Comparison of ENCODE assay signal across 1 cellular context in the genomic region with DNA sequence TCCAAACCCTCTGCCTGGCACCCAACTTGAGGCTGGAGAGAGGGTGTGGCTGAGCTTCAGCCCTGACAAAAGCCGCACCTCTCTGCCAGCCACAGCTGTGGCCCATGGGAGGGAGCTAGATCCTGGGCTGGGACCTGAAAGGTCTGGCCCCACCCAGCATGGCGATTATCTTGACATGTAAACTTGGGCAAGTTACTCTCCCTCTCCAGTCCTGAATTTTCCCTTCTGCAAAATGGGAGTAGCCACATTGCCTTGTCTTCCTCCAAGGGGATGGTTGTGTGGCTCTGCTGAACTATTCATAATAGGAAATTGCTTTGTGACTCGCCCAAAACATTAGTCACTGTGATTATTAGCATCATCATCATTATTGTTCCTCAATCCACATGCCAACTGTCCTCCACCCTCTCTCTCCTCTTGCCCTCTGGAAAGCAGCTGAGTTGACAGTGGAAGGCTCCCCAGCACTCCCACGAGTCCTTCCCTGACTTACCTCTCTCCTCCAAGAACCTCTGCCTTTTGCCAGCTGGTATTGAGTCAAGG.
TF ChIP-seq lines count a peak whose summit lies in the region.

No MANE protein-coding gene starts in this region.

TF ChIP-seq in GM23338, 12 proteins besides CTCF, POLR2A, EP300 and RAD21 (continued from another document):
- TF ChIP-seq, protein P1, sequence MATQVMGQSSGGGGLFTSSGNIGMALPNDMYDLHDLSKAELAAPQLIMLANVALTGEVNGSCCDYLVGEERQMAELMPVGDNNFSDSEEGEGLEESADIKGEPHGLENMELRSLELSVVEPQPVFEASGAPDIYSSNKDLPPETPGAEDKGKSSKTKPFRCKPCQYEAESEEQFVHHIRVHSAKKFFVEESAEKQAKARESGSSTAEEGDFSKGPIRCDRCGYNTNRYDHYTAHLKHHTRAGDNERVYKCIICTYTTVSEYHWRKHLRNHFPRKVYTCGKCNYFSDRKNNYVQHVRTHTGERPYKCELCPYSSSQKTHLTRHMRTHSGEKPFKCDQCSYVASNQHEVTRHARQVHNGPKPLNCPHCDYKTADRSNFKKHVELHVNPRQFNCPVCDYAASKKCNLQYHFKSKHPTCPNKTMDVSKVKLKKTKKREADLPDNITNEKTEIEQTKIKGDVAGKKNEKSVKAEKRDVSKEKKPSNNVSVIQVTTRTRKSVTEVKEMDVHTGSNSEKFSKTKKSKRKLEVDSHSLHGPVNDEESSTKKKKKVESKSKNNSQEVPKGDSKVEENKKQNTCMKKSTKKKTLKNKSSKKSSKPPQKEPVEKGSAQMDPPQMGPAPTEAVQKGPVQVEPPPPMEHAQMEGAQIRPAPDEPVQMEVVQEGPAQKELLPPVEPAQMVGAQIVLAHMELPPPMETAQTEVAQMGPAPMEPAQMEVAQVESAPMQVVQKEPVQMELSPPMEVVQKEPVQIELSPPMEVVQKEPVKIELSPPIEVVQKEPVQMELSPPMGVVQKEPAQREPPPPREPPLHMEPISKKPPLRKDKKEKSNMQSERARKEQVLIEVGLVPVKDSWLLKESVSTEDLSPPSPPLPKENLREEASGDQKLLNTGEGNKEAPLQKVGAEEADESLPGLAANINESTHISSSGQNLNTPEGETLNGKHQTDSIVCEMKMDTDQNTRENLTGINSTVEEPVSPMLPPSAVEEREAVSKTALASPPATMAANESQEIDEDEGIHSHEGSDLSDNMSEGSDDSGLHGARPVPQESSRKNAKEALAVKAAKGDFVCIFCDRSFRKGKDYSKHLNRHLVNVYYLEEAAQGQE (IDR thresholded peaks at IDR 0.05; ENCODE audit: unreplicated experiment): no peak
- TF ChIP-seq EZH2phosphoT487 (IDR thresholded peaks at IDR 0.05; ENCODE audit: unreplicated experiment) (no peak), ZNF331 (CRISPR knock-in tag; IDR thresholded peaks at IDR 0.05; ENCODE audit: low read depth) (no peak), JUNB (IDR thresholded peaks at IDR 0.05; ENCODE audit: unreplicated experiment) (no peak), NANOG (IDR thresholded peaks at IDR 0.05; ENCODE audit: borderline replicate concordance) (no peak), POLR2AphosphoS5 (IDR thresholded peaks at IDR 0.05; ENCODE audit: low read depth) (no peak)
- TF ChIP-seq, protein P2, sequence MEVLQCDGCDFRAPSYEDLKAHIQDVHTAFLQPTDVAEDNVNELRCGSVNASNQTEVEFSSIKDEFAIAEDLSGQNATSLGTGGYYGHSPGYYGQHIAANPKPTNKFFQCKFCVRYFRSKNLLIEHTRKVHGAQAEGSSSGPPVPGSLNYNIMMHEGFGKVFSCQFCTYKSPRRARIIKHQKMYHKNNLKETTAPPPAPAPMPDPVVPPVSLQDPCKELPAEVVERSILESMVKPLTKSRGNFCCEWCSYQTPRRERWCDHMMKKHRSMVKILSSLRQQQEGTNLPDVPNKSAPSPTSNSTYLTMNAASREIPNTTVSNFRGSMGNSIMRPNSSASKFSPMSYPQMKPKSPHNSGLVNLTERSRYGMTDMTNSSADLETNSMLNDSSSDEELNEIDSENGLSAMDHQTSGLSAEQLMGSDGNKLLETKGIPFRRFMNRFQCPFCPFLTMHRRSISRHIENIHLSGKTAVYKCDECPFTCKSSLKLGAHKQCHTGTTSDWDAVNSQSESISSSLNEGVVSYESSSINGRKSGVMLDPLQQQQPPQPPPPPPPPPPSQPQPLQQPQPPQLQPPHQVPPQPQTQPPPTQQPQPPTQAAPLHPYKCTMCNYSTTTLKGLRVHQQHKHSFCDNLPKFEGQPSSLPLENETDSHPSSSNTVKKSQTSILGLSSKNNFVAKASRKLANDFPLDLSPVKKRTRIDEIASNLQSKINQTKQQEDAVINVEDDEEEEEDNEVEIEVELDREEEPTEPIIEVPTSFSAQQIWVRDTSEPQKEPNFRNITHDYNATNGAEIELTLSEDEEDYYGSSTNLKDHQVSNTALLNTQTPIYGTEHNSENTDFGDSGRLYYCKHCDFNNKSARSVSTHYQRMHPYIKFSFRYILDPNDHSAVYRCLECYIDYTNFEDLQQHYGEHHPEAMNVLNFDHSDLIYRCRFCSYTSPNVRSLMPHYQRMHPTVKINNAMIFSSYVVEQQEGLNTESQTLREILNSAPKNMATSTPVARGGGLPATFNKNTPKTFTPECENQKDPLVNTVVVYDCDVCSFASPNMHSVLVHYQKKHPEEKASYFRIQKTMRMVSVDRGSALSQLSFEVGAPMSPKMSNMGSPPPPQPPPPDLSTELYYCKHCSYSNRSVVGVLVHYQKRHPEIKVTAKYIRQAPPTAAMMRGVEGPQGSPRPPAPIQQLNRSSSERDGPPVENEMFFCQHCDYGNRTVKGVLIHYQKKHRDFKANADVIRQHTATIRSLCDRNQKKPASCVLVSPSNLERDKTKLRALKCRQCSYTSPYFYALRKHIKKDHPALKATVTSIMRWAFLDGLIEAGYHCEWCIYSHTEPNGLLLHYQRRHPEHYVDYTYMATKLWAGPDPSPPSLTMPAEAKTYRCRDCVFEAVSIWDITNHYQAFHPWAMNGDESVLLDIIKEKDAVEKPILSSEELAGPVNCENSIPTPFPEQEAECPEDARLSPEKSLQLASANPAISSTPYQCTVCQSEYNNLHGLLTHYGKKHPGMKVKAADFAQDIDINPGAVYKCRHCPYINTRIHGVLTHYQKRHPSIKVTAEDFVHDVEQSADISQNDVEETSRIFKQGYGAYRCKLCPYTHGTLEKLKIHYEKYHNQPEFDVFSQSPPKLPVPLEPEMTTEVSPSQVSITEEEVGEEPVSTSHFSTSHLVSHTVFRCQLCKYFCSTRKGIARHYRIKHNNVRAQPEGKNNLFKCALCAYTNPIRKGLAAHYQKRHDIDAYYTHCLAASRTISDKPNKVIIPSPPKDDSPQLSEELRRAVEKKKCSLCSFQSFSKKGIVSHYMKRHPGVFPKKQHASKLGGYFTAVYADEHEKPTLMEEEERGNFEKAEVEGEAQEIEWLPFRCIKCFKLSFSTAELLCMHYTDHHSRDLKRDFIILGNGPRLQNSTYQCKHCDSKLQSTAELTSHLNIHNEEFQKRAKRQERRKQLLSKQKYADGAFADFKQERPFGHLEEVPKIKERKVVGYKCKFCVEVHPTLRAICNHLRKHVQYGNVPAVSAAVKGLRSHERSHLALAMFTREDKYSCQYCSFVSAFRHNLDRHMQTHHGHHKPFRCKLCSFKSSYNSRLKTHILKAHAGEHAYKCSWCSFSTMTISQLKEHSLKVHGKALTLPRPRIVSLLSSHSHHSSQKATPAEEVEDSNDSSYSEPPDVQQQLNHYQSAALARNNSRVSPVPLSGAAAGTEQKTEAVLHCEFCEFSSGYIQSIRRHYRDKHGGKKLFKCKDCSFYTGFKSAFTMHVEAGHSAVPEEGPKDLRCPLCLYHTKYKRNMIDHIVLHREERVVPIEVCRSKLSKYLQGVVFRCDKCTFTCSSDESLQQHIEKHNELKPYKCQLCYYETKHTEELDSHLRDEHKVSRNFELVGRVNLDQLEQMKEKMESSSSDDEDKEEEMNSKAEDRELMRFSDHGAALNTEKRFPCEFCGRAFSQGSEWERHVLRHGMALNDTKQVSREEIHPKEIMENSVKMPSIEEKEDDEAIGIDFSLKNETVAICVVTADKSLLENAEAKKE (CRISPR knock-in tag; IDR thresholded peaks at IDR 0.05): no peak
